ENCODE assay signal across 8 cellular contexts in genomic region chr7:42843209-42843800, GRCh38.
DNase-seq lines count a peak whose midpoint lies in the region; ATAC-seq, FAIRE-seq and TF ChIP-seq lines count a peak whose summit lies in the region.

No MANE protein-coding gene starts in this region.

- H3K27ac Mint-ChIP-seq in T-helper 17 cell: no peak overlapping the region

- H3K27me3 ChIP-seq in small intestine (ENCODE audit: control insufficient read depth in 2 of 2, insufficient read depth in 2 of 2, low read length in 2 of 2): peaks cover 0 to 2% of the 10 kb centered on the region in 2 donors

- H3K27ac ChIP-seq in small intestine (ENCODE audit: low read depth in 1 of 2, low read length in 1 of 2): no peak overlapping the region

- H3K4me3 Mint-ChIP-seq in T-helper 17 cell: no peak overlapping the region

- WGBS in small intestine, 3 donors: 24 to 27% (median 25%) methylated on average over 12 of the region's 12 CpGs

- TF ChIP-seq CTCF in AG10803 (conservative IDR thresholded peaks at IDR 0.05; ENCODE audit: low read length): peak; percentile 69
- peak; percentile 50 for TF ChIP-seq CTCF in WI38 (IDR thresholded peaks at IDR 0.05; ENCODE audit: low read depth, low read length)

- H3K9me3 ChIP-seq in small intestine (ENCODE audit: control insufficient read depth, low read depth) (no peaks in the 10 kb centered on the region), T-helper 17 cell (ENCODE audit: control insufficient read depth, low read length, poor library complexity, severe bottlenecking) (no peaks in the 10 kb centered on the region)

- peaks cover 47% of the 10 kb centered on the region for H3K27me3 Mint-ChIP-seq in T-helper 17 cell

- ATAC-seq in GM18861 (IDR thresholded peaks at IDR 0.05; ENCODE audit: unreplicated experiment) (peak; percentile 74), T-helper 17 cell (no peak)

- no peaks in the 10 kb centered on the region for H3K36me3 ChIP-seq in small intestine (ENCODE audit: control insufficient read depth in 2 of 2, insufficient read depth in 2 of 2, low read length in 2 of 2)

- H3K4me3 ChIP-seq in AG10803 (ENCODE audit: low read length): peak overlapping the region; percentile 28
- no peak overlapping the region for H3K4me3 ChIP-seq in WI38 (ENCODE audit: low read depth, low read length)
- no peak overlapping the region for H3K4me3 ChIP-seq in small intestine (ENCODE audit: low read depth in 1 of 2, low read length in 2 of 2)

- DNase-seq in AG10803 (ENCODE audit: low read depth) (peak; percentile 46), M059J (ENCODE audit: low read depth) (peak; percentile 54), hippocampal formation (lab: John Stamatoyannopoulos, UW) (peak; percentile 23 to 53), small intestine (peak; percentile 22), T-helper 17 cell (no peak), RCC 7860 (ENCODE audit: low spot score) (no peak)

- H3K4me1 ChIP-seq in small intestine (ENCODE audit: control insufficient read depth in 2 of 2, insufficient read depth in 1 of 2, low read depth in 1 of 2, low read length in 1 of 2): no peaks in the 10 kb centered on the region

- no peaks in the 10 kb centered on the region for H3K4me1 Mint-ChIP-seq in T-helper 17 cell

- H3K36me3 Mint-ChIP-seq in T-helper 17 cell (ENCODE audit: low read depth): no peaks in the 10 kb centered on the region

- FAIRE-seq in small intestine (lab: Jason Lieb, UNC) (no peak), RCC 7860 (lab: Jason Lieb, UNC) (no peak)

Comparison
In these comparisons a context has a peak if more than half of its experiments do, and no peak if none do; other contexts are left out.
1. DNase-seq: peak in AG10803 (single experiment), M059J (single experiment), hippocampal formation (2 of 2) and small intestine (single experiment); none in T-helper 17 cell (0 of 3) and RCC 7860 (single experiment).